ENCODE assay signal across 26 cellular contexts in the genomic region with DNA sequence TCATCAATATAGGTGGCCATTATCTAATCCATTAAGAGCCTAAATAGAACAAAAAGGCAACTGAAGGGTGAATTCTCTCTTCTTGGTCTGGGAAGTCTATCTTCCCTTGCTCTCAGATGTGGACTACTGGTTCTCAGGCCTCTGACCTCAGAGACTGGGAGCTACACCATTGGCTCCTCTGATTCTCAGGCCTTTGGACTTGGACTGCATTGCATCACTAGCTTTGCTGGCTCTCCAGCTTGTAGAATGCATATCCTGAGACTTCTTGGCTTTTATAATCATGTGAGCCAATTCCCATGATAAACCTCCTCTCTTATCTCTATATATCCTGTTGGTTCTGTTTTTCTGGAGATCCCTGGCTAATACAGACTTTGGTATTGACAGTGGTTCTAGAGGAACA.
"Had no signal": no experiment of that assay in that cellular context is flagged by ENCODE, and none has a peak within 500 bp of the region (broad histone marks: within the 10 kb centered on the region; RNA-seq: fewer than 3 reads in every experiment).

No MANE protein-coding gene starts in this region.

- ATAC-seq: activated CD8-positive, alpha-beta memory T cell treated with anti-CD3 and anti-CD28 coated beads, Interleukin-2, amount 10 ng/mL, durations not matched to agents 7 days and 5 days; activated CD8-positive, alpha-beta T cell treated with anti-CD3 and anti-CD28 coated beads, Interleukin-2, amount 10 ng/mL, durations not matched to agents 7 days and 5 days; activated naive CD8-positive, alpha-beta T cell treated with anti-CD3 and anti-CD28 coated beads, Interleukin-2, amount 50 U/mL, for 24 hours; heart left ventricle; naive thymus-derived CD4-positive, alpha-beta T cell; psoas muscle; WTC11 had no signal

- H3K27ac Mint-ChIP-seq: activated CD8-positive, alpha-beta memory T cell treated with anti-CD3 and anti-CD28 coated beads, Interleukin-2, amount 10 ng/mL, durations not matched to agents 7 days and 5 days; activated CD8-positive, alpha-beta T cell treated with anti-CD3 and anti-CD28 coated beads, Interleukin-2, amount 10 ng/mL, durations not matched to agents 7 days and 5 days; activated naive CD4-positive, alpha-beta T cell treated with anti-CD3 and anti-CD28 coated beads, Interleukin-2, amount 50 U/mL, for 24 hours; activated naive CD8-positive, alpha-beta T cell treated with anti-CD3 and anti-CD28 coated beads, Interleukin-2, amount 50 U/mL, for 24 hours; activated T-helper 2 cell treated with anti-CD3 and anti-CD28 coated beads, Interferon-gamma antibody, Interleukin-2, Interleukin-4, amounts not matched to agents 10 μg/mL and 5 μg/mL and 100 μg/mL, durations not matched to agents 14 hours and 24 hours and 36 hours; naive thymus-derived CD4-positive, alpha-beta T cell; WTC11 had no signal

- H3K79me2 ChIP-seq: parathyroid adenoma had no signal

- H3K36me3 ChIP-seq: colonic mucosa, heart left ventricle, left ventricle myocardium inferior, right atrium auricular region, spleen, suprapubic skin, tibial nerve had no signal

- DNase-seq: activated CD4-positive, alpha-beta T cell treated with anti-CD3 and anti-CD28 coated beads for 1 hour; activated CD8-positive, alpha-beta memory T cell treated with anti-CD3 and anti-CD28 coated beads, Interleukin-2, amount 10 ng/mL, durations not matched to agents 7 days and 5 days; activated CD8-positive, alpha-beta T cell treated with anti-CD3 and anti-CD28 coated beads, Interleukin-2, amount 10 ng/mL, durations not matched to agents 7 days and 5 days; activated naive CD8-positive, alpha-beta T cell treated with anti-CD3 and anti-CD28 coated beads, Interleukin-2, amount 50 U/mL, for 24 hours; activated T-cell treated with anti-CD3 and anti-CD28 coated beads, Interleukin-2, amount 50 U/mL, for 48 hours; colonic mucosa; effector CD8-positive, alpha-beta T cell; heart left ventricle; left ventricle myocardium inferior; mammary epithelial cell; midbrain; naive thymus-derived CD4-positive, alpha-beta T cell; nucleus accumbens; psoas muscle; spleen; stimulated activated naive CD4-positive, alpha-beta T cell; T-helper 2 cell had no signal

- H3K27ac ChIP-seq: colonic mucosa, heart left ventricle, left ventricle myocardium inferior, parathyroid adenoma, psoas muscle, right atrium auricular region, spleen, suprapubic skin, tibial nerve had no signal

- H3K9me3 ChIP-seq: colonic mucosa, heart left ventricle, psoas muscle, right atrium auricular region, spleen, suprapubic skin, tibial nerve had no signal

- H3K4me3 Mint-ChIP-seq: activated CD8-positive, alpha-beta memory T cell treated with anti-CD3 and anti-CD28 coated beads, Interleukin-2, amount 10 ng/mL, durations not matched to agents 7 days and 5 days; activated CD8-positive, alpha-beta T cell treated with anti-CD3 and anti-CD28 coated beads, Interleukin-2, amount 10 ng/mL, durations not matched to agents 7 days and 5 days; activated naive CD4-positive, alpha-beta T cell treated with anti-CD3 and anti-CD28 coated beads, Interleukin-2, amount 50 U/mL, for 24 hours; activated naive CD8-positive, alpha-beta T cell treated with anti-CD3 and anti-CD28 coated beads, Interleukin-2, amount 50 U/mL, for 24 hours; central memory CD8-positive, alpha-beta T cell; naive thymus-derived CD4-positive, alpha-beta T cell; neural crest cell; WTC11 had no signal

- H2AFZ ChIP-seq: parathyroid adenoma had no signal

- H3K27me3 Mint-ChIP-seq: activated CD8-positive, alpha-beta memory T cell treated with anti-CD3 and anti-CD28 coated beads, Interleukin-2, amount 10 ng/mL, durations not matched to agents 7 days and 5 days; activated naive CD4-positive, alpha-beta T cell treated with anti-CD3 and anti-CD28 coated beads, Interleukin-2, amount 50 U/mL, for 24 hours; activated naive CD8-positive, alpha-beta T cell treated with anti-CD3 and anti-CD28 coated beads, Interleukin-2, amount 50 U/mL, for 24 hours had no signal

- H3K9ac ChIP-seq: parathyroid adenoma had no signal

- H3K36me3 Mint-ChIP-seq: activated CD8-positive, alpha-beta memory T cell treated with anti-CD3 and anti-CD28 coated beads, Interleukin-2, amount 10 ng/mL, durations not matched to agents 7 days and 5 days; activated naive CD4-positive, alpha-beta T cell treated with anti-CD3 and anti-CD28 coated beads, Interleukin-2, amount 50 U/mL, for 24 hours; naive thymus-derived CD4-positive, alpha-beta T cell had no signal

- H3K4me3 ChIP-seq: colonic mucosa, heart left ventricle, left ventricle myocardium inferior, psoas muscle, right atrium auricular region, spleen, suprapubic skin, tibial nerve had no signal

- H3K9me3 Mint-ChIP-seq: activated naive CD4-positive, alpha-beta T cell treated with anti-CD3 and anti-CD28 coated beads, Interleukin-2, amount 50 U/mL, for 24 hours; activated naive CD8-positive, alpha-beta T cell treated with anti-CD3 and anti-CD28 coated beads, Interleukin-2, amount 50 U/mL, for 24 hours; activated T-helper 2 cell treated with anti-CD3 and anti-CD28 coated beads, Interferon-gamma antibody, Interleukin-2, Interleukin-4, amounts not matched to agents 10 μg/mL and 5 μg/mL and 100 μg/mL, durations not matched to agents 14 hours and 24 hours and 36 hours; central memory CD8-positive, alpha-beta T cell; naive thymus-derived CD4-positive, alpha-beta T cell; neural crest cell had no signal

- H3K4me1 Mint-ChIP-seq: activated CD8-positive, alpha-beta memory T cell treated with anti-CD3 and anti-CD28 coated beads, Interleukin-2, amount 10 ng/mL, durations not matched to agents 7 days and 5 days; activated naive CD4-positive, alpha-beta T cell treated with anti-CD3 and anti-CD28 coated beads, Interleukin-2, amount 50 U/mL, for 24 hours; central memory CD8-positive, alpha-beta T cell; naive thymus-derived CD4-positive, alpha-beta T cell had no signal

- H3K4me1 ChIP-seq: colonic mucosa, left ventricle myocardium inferior, parathyroid adenoma, psoas muscle, right atrium auricular region, spleen, suprapubic skin had no signal

- H3K27me3 ChIP-seq: colonic mucosa, right atrium auricular region, spleen, suprapubic skin, tibial nerve had no signal
